In genomic region chr19:35757749-35758608, GRCh38 we compare ENCODE assay signal across 1 cellular context.
A peak's percentile ranks its signal among the peaks of the same experiment; 100 is the strongest.
TF ChIP-seq lines count a peak whose summit lies in the region.

Gene PROSER3 (plus strand): TSS chr19:35758176. CDS start chr19:35758216, 40 bp downstream.

TF ChIP-seq in A549, 52 proteins besides CTCF, POLR2A, EP300 and RAD21 (continued from another document):
- TF ChIP-seq JUN (IDR thresholded peaks at IDR 0.05) (peak in 1 of 2 experiments; percentile 74; a peak in 3 of 5 replicates), FOSB (CRISPR knock-in tag; IDR thresholded peaks at IDR 0.05) (no peak), MAZ (IDR thresholded peaks at IDR 0.05; ENCODE audit: borderline replicate concordance, low read depth, low read length) (no peak; the same call in 1 of the 2 replicates), NR3C1 (IDR thresholded peaks at IDR 0.05) (no peak), NPAS2 (CRISPR knock-in tag; IDR thresholded peaks at IDR 0.05; ENCODE audit: borderline replicate concordance) (no peak), RFX5 (IDR thresholded peaks at IDR 0.05) (peak; percentile 80), ZSCAN20 (CRISPR knock-in tag; IDR thresholded peaks at IDR 0.05) (no peak), PBX3 (IDR thresholded peaks at IDR 0.05) (peak; percentile 99), ZNF302 (CRISPR knock-in tag; IDR thresholded peaks at IDR 0.05) (no peak), CHD2 (IDR thresholded peaks at IDR 0.05; ENCODE audit: low read length, partially characterized antibody) (peak; percentile 56), JUNB (IDR thresholded peaks at IDR 0.05) (no peak), PHF8 (IDR thresholded peaks at IDR 0.05; ENCODE audit: borderline replicate concordance, low read depth) (peak; percentile 93), ZC3H11A (IDR thresholded peaks at IDR 0.05) (no peak)
- TF ChIP-seq, protein P1, sequence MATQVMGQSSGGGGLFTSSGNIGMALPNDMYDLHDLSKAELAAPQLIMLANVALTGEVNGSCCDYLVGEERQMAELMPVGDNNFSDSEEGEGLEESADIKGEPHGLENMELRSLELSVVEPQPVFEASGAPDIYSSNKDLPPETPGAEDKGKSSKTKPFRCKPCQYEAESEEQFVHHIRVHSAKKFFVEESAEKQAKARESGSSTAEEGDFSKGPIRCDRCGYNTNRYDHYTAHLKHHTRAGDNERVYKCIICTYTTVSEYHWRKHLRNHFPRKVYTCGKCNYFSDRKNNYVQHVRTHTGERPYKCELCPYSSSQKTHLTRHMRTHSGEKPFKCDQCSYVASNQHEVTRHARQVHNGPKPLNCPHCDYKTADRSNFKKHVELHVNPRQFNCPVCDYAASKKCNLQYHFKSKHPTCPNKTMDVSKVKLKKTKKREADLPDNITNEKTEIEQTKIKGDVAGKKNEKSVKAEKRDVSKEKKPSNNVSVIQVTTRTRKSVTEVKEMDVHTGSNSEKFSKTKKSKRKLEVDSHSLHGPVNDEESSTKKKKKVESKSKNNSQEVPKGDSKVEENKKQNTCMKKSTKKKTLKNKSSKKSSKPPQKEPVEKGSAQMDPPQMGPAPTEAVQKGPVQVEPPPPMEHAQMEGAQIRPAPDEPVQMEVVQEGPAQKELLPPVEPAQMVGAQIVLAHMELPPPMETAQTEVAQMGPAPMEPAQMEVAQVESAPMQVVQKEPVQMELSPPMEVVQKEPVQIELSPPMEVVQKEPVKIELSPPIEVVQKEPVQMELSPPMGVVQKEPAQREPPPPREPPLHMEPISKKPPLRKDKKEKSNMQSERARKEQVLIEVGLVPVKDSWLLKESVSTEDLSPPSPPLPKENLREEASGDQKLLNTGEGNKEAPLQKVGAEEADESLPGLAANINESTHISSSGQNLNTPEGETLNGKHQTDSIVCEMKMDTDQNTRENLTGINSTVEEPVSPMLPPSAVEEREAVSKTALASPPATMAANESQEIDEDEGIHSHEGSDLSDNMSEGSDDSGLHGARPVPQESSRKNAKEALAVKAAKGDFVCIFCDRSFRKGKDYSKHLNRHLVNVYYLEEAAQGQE (IDR thresholded peaks at IDR 0.05): no peak; the same call in 1 of the 2 replicates
